Comparison of ENCODE assay signal across 13 cellular contexts in the genomic region with DNA sequence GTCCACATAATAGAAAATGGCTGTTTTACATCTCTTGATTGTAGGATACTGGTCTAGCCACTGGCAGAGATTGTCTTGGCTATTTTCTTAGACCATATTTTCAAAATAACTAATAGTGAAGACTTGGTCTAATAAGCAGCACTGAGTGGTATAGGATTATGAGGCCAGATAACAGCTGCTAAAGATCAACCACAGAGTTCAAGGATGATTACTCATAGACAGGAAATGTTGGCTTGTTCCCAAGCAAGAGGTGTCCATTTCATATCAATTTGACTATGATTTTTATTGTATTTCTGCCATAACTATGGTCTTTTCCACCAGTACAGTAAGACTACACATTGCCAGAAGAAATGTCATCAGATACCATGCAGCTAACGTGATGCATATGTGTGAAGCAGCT.
DNase-seq lines count a peak whose midpoint lies in the region; ATAC-seq, FAIRE-seq and TF ChIP-seq lines count a peak whose summit lies in the region.
"Had no signal": no experiment of that assay in that cellular context is flagged by ENCODE, and none has a peak within 500 bp of the region (broad histone marks: within the 10 kb centered on the region; RNA-seq: fewer than 3 reads in every experiment).

No MANE protein-coding gene starts in this region.

- WGBS in HepG2 (ENCODE audit: low lambda C conversion rate) = 0% methylated on average over 1 of the region's 1 CpG

- FAIRE-seq in HepG2 (lab: Jason Lieb, UNC) = no peak

- intact Hi-C loops in HepG2 (cut with micrococcal nuclease; ENCODE audit: unreplicated experiment) = no loop called here

- no peak for TF ChIP-seq RAD21 in HepG2 (CRISPR knock-in tag; IDR thresholded peaks at IDR 0.05)

- H3K4me2 ChIP-seq in HepG2 (ENCODE audit: low read depth, low read length) = no peak overlapping the region

- peaks cover 44% of the 10 kb centered on the region for H3K9me3 ChIP-seq in HepG2 (ENCODE audit: low read length)

- TF ChIP-seq EP300 in HepG2 (IDR thresholded peaks at IDR 0.05; ENCODE audit: low read depth in 2 of 2, low read length in 2 of 2) (no peak), HepG2 (CRISPR knock-in tag; IDR thresholded peaks at IDR 0.05; ENCODE audit: borderline replicate concordance) (no peak)

- in situ Hi-C loops in HepG2 (cut with HindIII; ENCODE audit: extremely low pct_ligation_motif_present, low pct_unique_long_range_greater_than_20kb) = no loop called here

- no peaks in the 10 kb centered on the region for H3K36me3 ChIP-seq in HepG2 (replicated peaks in 1 of 2; ENCODE audit: control insufficient read depth in 1 of 2, insufficient read depth in 2 of 2, low read length in 2 of 2)
- H3K36me3 ChIP-seq: lower lobe of right lung had no signal

- POLR2A ChIA-PET in HepG2 (lab: Yijun Ruan, JAX) = no interaction called here

- H3K27ac ChIP-seq in HepG2 (ENCODE audit: extremely low read length, insufficient read depth, low read length) = no peak overlapping the region
- H3K27ac ChIP-seq: lower lobe of right lung had no signal

- H4K20me1 ChIP-seq in HepG2 (ENCODE audit: insufficient read depth, low read length) = no peaks in the 10 kb centered on the region

- H3K4me3 ChIP-seq in choroid plexus epithelial cell (ENCODE audit: low read depth, low read length) (no peak overlapping the region), HepG2 (replicated peaks in 1 of 3; ENCODE audit: insufficient read depth in 1 of 3, low read depth in 2 of 3, low read length in 3 of 3) (no peak overlapping the region)
- H3K4me3 ChIP-seq: lower lobe of right lung had no signal

- H2AFZ ChIP-seq in HepG2 (ENCODE audit: low read length) = no peak overlapping the region

- CTCF ChIA-PET in HepG2 (lab: Yijun Ruan, JAX; ENCODE audit: low intra/inter-chr PET ratio, low total read pairs) = no interaction called here

- H3K79me2 ChIP-seq in HepG2 (ENCODE audit: insufficient read depth, low read length) = no peaks in the 10 kb centered on the region

- no peaks in the 10 kb centered on the region for H3K27me3 ChIP-seq in HepG2 (ENCODE audit: control insufficient read depth in 1 of 2, insufficient read depth in 2 of 2, low read length in 2 of 2)

- ATAC-seq in HG03159 (IDR thresholded peaks at IDR 0.05; ENCODE audit: unreplicated experiment) (no peak), HepG2 (no peak)
- ATAC-seq: activated T-cell treated with anti-CD3 and anti-CD28 coated beads, Interleukin-2, amount 50 U/mL, for 72 hours; lower lobe of right lung had no signal

- TF ChIP-seq CTCF in choroid plexus epithelial cell (conservative IDR thresholded peaks at IDR 0.05; ENCODE audit: low read depth, low read length) (no peak), HepG2 (CRISPR knock-in tag; IDR thresholded peaks at IDR 0.05) (no peak)

- no peak overlapping the region for H3K9ac ChIP-seq in HepG2 (ENCODE audit: insufficient read depth, low read depth, low read length)

- no peak for TF ChIP-seq POLR2A in HepG2 (IDR thresholded peaks at IDR 0.05; ENCODE audit: insufficient read depth in 1 of 2, low read depth in 2 of 2, low read length in 2 of 2)

- peak; percentile 80 for DNase-seq in EH (ENCODE audit: low read depth)
- peak; percentile 79 for DNase-seq in NCI-H524 treated with DMSO at 0.1 percent for 48 hours (lab: John Stamatoyannopoulos, UW)
- peak; percentile 92 for DNase-seq in choroid plexus epithelial cell (ENCODE audit: low read depth)
- DNase-seq in pulmonary artery endothelial cell (ENCODE audit: low read depth, low spot score) = peak; percentile 46
- no peak for DNase-seq in hippocampal formation (lab: John Stamatoyannopoulos, UW)
- no peak for DNase-seq in HepG2 (ENCODE audit: low spot score)
- DNase-seq: activated T-cell treated with anti-CD3 and anti-CD28 coated beads, Interleukin-2, amount 50 U/mL, for 72 hours; DMS153; lower lobe of right lung; NCI-H1436; posterior cingulate gyrus; trophoblast cell had no signal

- H3K4me1 ChIP-seq in HepG2 (ENCODE audit: insufficient read depth, low read length) = no peaks in the 10 kb centered on the region
- H3K4me1 ChIP-seq: lower lobe of right lung had no signal

- BruUV-seq in HepG2 (replicated peaks; lab: Mats Ljungman, UMichigan) = no TSS peak

TF ChIP-seq in HepG2, 621 proteins besides CTCF, POLR2A, EP300 and RAD21:
- TF ChIP-seq ZC3H4 (CRISPR knock-in tag; IDR thresholded peaks at IDR 0.05; ENCODE audit: borderline replicate concordance) (no peak), ZBTB21 (CRISPR knock-in tag; IDR thresholded peaks at IDR 0.05) (no peak), ZNF607 (CRISPR knock-in tag; IDR thresholded peaks at IDR 0.05; ENCODE audit: borderline replicate concordance) (no peak), KLF9 (CRISPR knock-in tag; IDR thresholded peaks at IDR 0.05; ENCODE audit: low read depth) (no peak)
- TF ChIP-seq, protein P1, sequence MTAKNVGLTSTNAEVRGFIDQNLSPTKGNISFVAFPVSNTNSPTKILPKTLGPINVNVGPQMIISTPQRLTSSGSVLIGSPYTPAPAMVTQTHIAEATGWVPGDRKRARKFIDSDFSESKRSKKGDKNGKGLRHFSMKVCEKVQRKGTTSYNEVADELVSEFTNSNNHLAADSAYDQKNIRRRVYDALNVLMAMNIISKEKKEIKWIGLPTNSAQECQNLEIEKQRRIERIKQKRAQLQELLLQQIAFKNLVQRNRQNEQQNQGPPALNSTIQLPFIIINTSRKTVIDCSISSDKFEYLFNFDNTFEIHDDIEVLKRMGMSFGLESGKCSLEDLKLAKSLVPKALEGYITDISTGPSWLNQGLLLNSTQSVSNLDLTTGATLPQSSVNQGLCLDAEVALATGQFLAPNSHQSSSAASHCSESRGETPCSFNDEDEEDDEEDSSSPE (CRISPR knock-in tag; IDR thresholded peaks at IDR 0.05) = no peak
- TF ChIP-seq, protein P2, sequence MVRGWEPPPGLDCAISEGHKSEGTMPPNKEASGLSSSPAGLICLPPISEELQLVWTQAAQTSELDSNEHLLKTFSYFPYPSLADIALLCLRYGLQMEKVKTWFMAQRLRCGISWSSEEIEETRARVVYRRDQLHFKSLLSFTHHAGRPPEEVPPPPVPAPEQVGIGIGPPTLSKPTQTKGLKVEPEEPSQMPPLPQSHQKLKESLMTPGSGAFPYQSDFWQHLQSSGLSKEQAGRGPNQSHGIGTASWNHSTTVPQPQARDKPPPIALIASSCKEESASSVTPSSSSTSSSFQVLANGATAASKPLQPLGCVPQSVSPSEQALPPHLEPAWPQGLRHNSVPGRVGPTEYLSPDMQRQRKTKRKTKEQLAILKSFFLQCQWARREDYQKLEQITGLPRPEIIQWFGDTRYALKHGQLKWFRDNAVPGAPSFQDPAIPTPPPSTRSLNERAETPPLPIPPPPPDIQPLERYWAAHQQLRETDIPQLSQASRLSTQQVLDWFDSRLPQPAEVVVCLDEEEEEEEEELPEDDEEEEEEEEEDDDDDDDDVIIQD (CRISPR knock-in tag; IDR thresholded peaks at IDR 0.05; ENCODE audit: low read depth) = no peak

Comparison
In these comparisons a context has a peak if more than half of its experiments do, and no peak if none do; other contexts are left out.
1. DNase-seq: peak in EH (single experiment), NCI-H524 treated with DMSO at 0.1 percent for 48 hours (single experiment), choroid plexus epithelial cell (single experiment) and pulmonary artery endothelial cell (single experiment); none in hippocampal formation (0 of 2) and HepG2 (single experiment).